ENCODE assay signal across 8 cellular contexts in the genomic region with DNA sequence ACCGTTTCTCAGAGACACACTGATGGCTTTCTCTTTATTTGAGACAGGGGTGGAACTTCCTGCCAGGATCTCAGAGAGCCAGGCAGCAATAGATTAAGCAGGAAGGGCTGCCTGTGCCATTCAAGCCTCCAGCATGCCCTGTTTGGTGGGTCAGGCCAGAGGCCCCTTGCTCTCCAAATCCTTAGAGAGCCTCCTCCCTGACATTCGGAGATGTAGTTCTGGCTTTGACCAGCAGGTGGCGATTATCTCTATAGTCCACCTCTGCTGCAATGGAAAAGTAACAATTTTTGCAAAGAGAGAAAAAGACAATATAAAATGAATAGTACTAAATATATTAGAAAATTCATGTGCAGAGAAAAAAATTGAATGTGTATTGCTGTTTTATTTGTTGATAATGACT.
DNase-seq lines count a peak whose midpoint lies in the region; ATAC-seq lines count a peak whose summit lies in the region.

No MANE protein-coding gene starts in this region.

- no peaks in the 10 kb centered on the region for H3K36me3 Mint-ChIP-seq in immature natural killer cell

- H3K9me3 Mint-ChIP-seq in immature natural killer cell: no peaks in the 10 kb centered on the region

- DNase-seq in RKO (ENCODE audit: low spot score) (peak; percentile 49), amniotic epithelial cell (ENCODE audit: low read depth) (peak; percentile 8), immature natural killer cell (peak; percentile 42 to 54 (median 50)), NCI-H524 (lab: John Stamatoyannopoulos, UW) (no peak)
- peak; percentile 52 to 72 for DNase-seq in stimulated activated CD4-positive, alpha-beta T cell treated with anti-CD3 and anti-CD28 coated beads, Interleukin-1b, Interleukin-23, amount 100 ng/mL, for 4 hours (ENCODE audit: low read depth in 2 of 2)

- H3K27me3 Mint-ChIP-seq in immature natural killer cell (ENCODE audit: low read depth in 3 of 3): peaks cover 0 to 6% (median 3%) of the 10 kb centered on the region in 3 donors

- no peak overlapping the region for H3K4me3 Mint-ChIP-seq in immature natural killer cell

- H3K27ac Mint-ChIP-seq in immature natural killer cell: no peak overlapping the region

- ATAC-seq in GM18502 (IDR thresholded peaks at IDR 0.05; ENCODE audit: poor library complexity, unreplicated experiment) (peak; percentile 60), HG03108 (IDR thresholded peaks at IDR 0.05; ENCODE audit: unreplicated experiment) (no peak), GM18867 (IDR thresholded peaks at IDR 0.05; ENCODE audit: unreplicated experiment) (no peak)

- no peaks in the 10 kb centered on the region for H3K4me1 Mint-ChIP-seq in immature natural killer cell

Comparison
In these comparisons a context has a peak if more than half of its experiments do, and no peak if none do; other contexts are left out.
1. DNase-seq: peak in RKO (single experiment), amniotic epithelial cell (single experiment), immature natural killer cell (3 of 3) and stimulated activated CD4-positive, alpha-beta T cell treated with anti-CD3 and anti-CD28 coated beads, Interleukin-1b, Interleukin-23, amount 100 ng/mL, for 4 hours (2 of 2); none in NCI-H524 (0 of 2).